21 cellular contexts compared by ENCODE assay signal in the genomic region with DNA sequence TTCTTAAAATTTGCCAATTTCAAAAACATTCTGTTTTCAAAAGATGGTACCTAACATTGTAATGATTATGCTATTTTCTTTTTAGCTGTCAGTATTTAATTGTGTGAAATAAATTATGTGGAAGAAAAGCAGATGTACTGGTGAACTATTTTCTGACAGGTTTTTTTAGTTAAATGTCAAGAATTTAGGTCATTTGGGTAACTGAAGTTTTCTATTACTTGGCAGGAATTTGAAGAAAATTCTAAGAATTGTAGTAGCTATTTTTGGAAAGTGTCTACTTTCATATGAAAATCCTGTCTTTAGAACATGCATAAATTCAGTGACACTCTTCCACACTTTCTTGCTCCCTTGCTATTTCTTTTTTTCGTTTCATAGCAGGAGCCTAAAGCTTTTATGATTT. TPM values are rescaled to one million over a fixed set of nuclear protein-coding genes. Genes with fewer than 3 reads are reported as not detected.
DNase-seq lines count a peak whose midpoint lies in the region; ATAC-seq, FAIRE-seq and TF ChIP-seq lines count a peak whose summit lies in the region.
"Had no signal": no experiment of that assay in that cellular context is flagged by ENCODE, and none has a peak within 500 bp of the region (broad histone marks: within the 10 kb centered on the region; RNA-seq: fewer than 3 reads in every experiment).

No MANE protein-coding gene starts in this region.

- no peak for TF ChIP-seq POLR2A in K562 (conservative IDR thresholded peaks at IDR 0.05)

- H2AFZ ChIP-seq in K562 (ENCODE audit: low read depth, low read length), result peak overlapping the region; percentile 84

- no peaks in the 10 kb centered on the region for H3K27me3 ChIP-seq in K562 (ENCODE audit: control insufficient read depth in 2 of 2, insufficient read depth in 2 of 2, low read length in 2 of 2)
- H3K27me3 ChIP-seq: esophagus squamous epithelium had no signal

- H3K79me2 ChIP-seq in K562 (ENCODE audit: control insufficient read depth, insufficient read depth, low read length), result no peaks in the 10 kb centered on the region

- H3K27me3 Mint-ChIP-seq in activated naive CD4-positive, alpha-beta T cell treated with anti-CD3 and anti-CD28 coated beads, Interleukin-2, amount 10 ng/mL, durations not matched to agents 7 days and 5 days, result no peaks in the 10 kb centered on the region
- no peaks in the 10 kb centered on the region for H3K27me3 Mint-ChIP-seq in stimulated activated naive CD8-positive, alpha-beta T cell treated with anti-CD3 and anti-CD28 coated beads, Interleukin-15, amount 100 ng/mL, for 72 hours

- POLR2A ChIA-PET in K562 (lab: Yijun Ruan, JAX), result interaction anchor here (1.2 to 1.8 kb wide), 3 partner anchors 9 to 24 kb away, joined by 3 to 9 read pairs (median 3); no protein-coding TSS in a partner anchor

- H3K9me3 ChIP-seq in K562 (replicated peaks; ENCODE audit: control insufficient read depth, insufficient read depth, low read depth, low read length), result no peaks in the 10 kb centered on the region
- H3K9me3 ChIP-seq: esophagus squamous epithelium, HAP-1 had no signal

- no peak for TF ChIP-seq CTCF in K562 (IDR thresholded peaks at IDR 0.05 in 2 of 3, conservative IDR thresholded peaks at IDR 0.05 in 1 of 3; ENCODE audit: insufficient read depth in 2 of 3, low read depth in 1 of 3, low read length in 3 of 3)

- ATAC-seq in SK-N-SH treated with all-trans-retinoic acid at 6 μM for 48 hours, result peak; percentile 55
- no peak; the same call in 2 of the 3 replicates for ATAC-seq in K562
- ATAC-seq in stimulated activated naive CD8-positive, alpha-beta T cell treated with anti-CD3 and anti-CD28 coated beads, Interleukin-15, amount 100 ng/mL, for 72 hours, result no peak
- ATAC-seq in GM21360 (IDR thresholded peaks at IDR 0.05; ENCODE audit: unreplicated experiment), result no peak

- H3K4me1 Mint-ChIP-seq in activated naive CD4-positive, alpha-beta T cell treated with anti-CD3 and anti-CD28 coated beads, Interleukin-2, amount 10 ng/mL, durations not matched to agents 7 days and 5 days, result peaks cover 76% of the 10 kb centered on the region
- peaks cover 76% of the 10 kb centered on the region for H3K4me1 Mint-ChIP-seq in stimulated activated naive CD8-positive, alpha-beta T cell treated with anti-CD3 and anti-CD28 coated beads, Interleukin-15, amount 100 ng/mL, for 72 hours

- intact Hi-C loops in K562 (cut with micrococcal nuclease), result no loop called here

- DNase-seq in activated naive CD4-positive, alpha-beta T cell treated with anti-CD3 and anti-CD28 coated beads, Interleukin-2, amount 10 ng/mL, durations not matched to agents 7 days and 5 days, result no peak
- DNase-seq in activated naive CD4-positive, alpha-beta T cell treated with Interleukin-2 at 50 U/mL for 16 hours, result no peak
- no peak for DNase-seq in K562 (ENCODE audit: extremely low read depth in 1 of 4, low spot score in 3 of 4)
- no peak for DNase-seq in stimulated activated naive CD8-positive, alpha-beta T cell treated with anti-CD3 and anti-CD28 coated beads, Interleukin-15, amount 100 ng/mL, for 72 hours
- DNase-seq in middle frontal gyrus (ENCODE audit: extremely low spot score, low spot score), result no peak
- no peak for DNase-seq in urothelium cell line (ENCODE audit: low spot score)
- DNase-seq: activated CD4-positive, alpha-beta T cell treated with anti-CD3 and anti-CD28 coated beads for 1 hour; activated effector memory CD4-positive, alpha-beta T cell treated with anti-CD3 and anti-CD28 coated beads, Interleukin-2, amount 50 U/mL, for 16 hours; Calu3; dermis blood vessel endothelial cell; esophagus squamous epithelium; Kasumi-1; NCI-H1417; NK-92 treated with Interleukin-12 subunit alpha and Interleukin-12 subunit beta, amount 100 ng/mL, for 24 hours; T1000 had no signal

- peak overlapping the region; percentile 57 for H3K4me3 Mint-ChIP-seq in activated naive CD4-positive, alpha-beta T cell treated with anti-CD3 and anti-CD28 coated beads, Interleukin-2, amount 10 ng/mL, durations not matched to agents 7 days and 5 days
- peak overlapping the region; percentile 63 to 79 for H3K4me3 Mint-ChIP-seq in stimulated activated naive CD8-positive, alpha-beta T cell treated with anti-CD3 and anti-CD28 coated beads, Interleukin-15, amount 100 ng/mL, for 72 hours
- H3K4me3 Mint-ChIP-seq: neural crest cell had no signal

- no peak for TF ChIP-seq RAD21 in K562 (CRISPR knock-in tag; conservative IDR thresholded peaks at IDR 0.05 in 1 of 2, IDR thresholded peaks at IDR 0.05 in 1 of 2)

- in situ Hi-C loops in K562 (cut with MboI), result no loop called here

- H3K9ac ChIP-seq in K562 (ENCODE audit: insufficient read depth in 1 of 2, low read depth in 2 of 2, low read length in 2 of 2), result peak overlapping the region in 1 of 2 experiments; percentile 23; a peak in 1 of 4 replicates

- CTCF ChIA-PET in activated naive CD4-positive, alpha-beta T cell treated with anti-CD3 and anti-CD28 coated beads, Interleukin-2, amount 10 ng/mL, durations not matched to agents 7 days and 5 days (lab: Charles Lee), result interaction anchor here (0.7 to 3.5 kb wide), 6 partner anchors 11 to 75 kb away, joined by 3 to 24 read pairs (median 3); no protein-coding TSS in a partner anchor
- CTCF ChIA-PET in K562 (lab: Yijun Ruan, JAX; ENCODE audit: low intra/inter-chr PET ratio), result no interaction called here

- WGBS in K562 (ENCODE audit: insufficient coverage, low coverage, missing lambda C conversion rate), result 0% methylated on average over 1 of the region's 1 CpG

- no peak overlapping the region for H3K4me3 ChIP-seq in K562
- H3K4me3 ChIP-seq: esophagus squamous epithelium, HAP-1 had no signal

- no peak overlapping the region for H3K4me2 ChIP-seq in K562 (ENCODE audit: insufficient read depth, low read length)

- peak overlapping the region; percentile 91 for H3K27ac Mint-ChIP-seq in activated naive CD4-positive, alpha-beta T cell treated with anti-CD3 and anti-CD28 coated beads, Interleukin-2, amount 10 ng/mL, durations not matched to agents 7 days and 5 days
- peak overlapping the region; percentile 78 to 92 for H3K27ac Mint-ChIP-seq in stimulated activated naive CD8-positive, alpha-beta T cell treated with anti-CD3 and anti-CD28 coated beads, Interleukin-15, amount 100 ng/mL, for 72 hours

- H3K9me3 Mint-ChIP-seq in activated naive CD4-positive, alpha-beta T cell treated with anti-CD3 and anti-CD28 coated beads, Interleukin-2, amount 10 ng/mL, durations not matched to agents 7 days and 5 days, result peaks cover 2% of the 10 kb centered on the region
- no peaks in the 10 kb centered on the region for H3K9me3 Mint-ChIP-seq in stimulated activated naive CD8-positive, alpha-beta T cell treated with anti-CD3 and anti-CD28 coated beads, Interleukin-15, amount 100 ng/mL, for 72 hours
- H3K9me3 Mint-ChIP-seq: neural crest cell had no signal

- no TSS peak for BruUV-seq in K562 (replicated peaks; lab: Mats Ljungman, UMichigan)

- H3K36me3 ChIP-seq in K562 (ENCODE audit: control insufficient read depth, insufficient read depth, low read length), result no peaks in the 10 kb centered on the region
- H3K36me3 ChIP-seq: esophagus squamous epithelium, HAP-1 had no signal

- H3K36me3 Mint-ChIP-seq in activated naive CD4-positive, alpha-beta T cell treated with anti-CD3 and anti-CD28 coated beads, Interleukin-2, amount 10 ng/mL, durations not matched to agents 7 days and 5 days, result peaks cover 9% of the 10 kb centered on the region

- no peaks in the 10 kb centered on the region for H3K9me1 ChIP-seq in K562 (ENCODE audit: control insufficient read depth, insufficient read depth, low read length)

- H3K27ac ChIP-seq in K562 (ENCODE audit: extremely low read depth, low read depth, low read length), result peak overlapping the region; percentile 41; the same call in 2 of the 3 replicates
- H3K27ac ChIP-seq: esophagus squamous epithelium had no signal

- FAIRE-seq in K562 (lab: Jason Lieb, UNC), result no peak
- no peak for FAIRE-seq in urothelium cell line (lab: Jason Lieb, UNC)
- FAIRE-seq: G401.6, islet of Langerhans had no signal

- peaks cover 3 to 16% of the 10 kb centered on the region in 2 experiments; a peak in 4 of 5 replicates for H3K4me1 ChIP-seq in K562 (replicated peaks in 1 of 2; ENCODE audit: control insufficient read depth in 2 of 2, insufficient read depth in 2 of 2, low read length in 2 of 2)
- H3K4me1 ChIP-seq: esophagus squamous epithelium, HAP-1 had no signal

- H4K20me1 ChIP-seq in K562 (replicated peaks; ENCODE audit: control insufficient read depth, insufficient read depth, low read length), result no peaks in the 10 kb centered on the region

- TF ChIP-seq EP300 in K562 (IDR thresholded peaks at IDR 0.05; ENCODE audit: low read length), result no peak

TF ChIP-seq in SK-N-SH treated with all-trans-retinoic acid at 6 μM for 48 hours, 23 proteins besides CTCF, POLR2A, EP300 and RAD21:
- TF ChIP-seq TOX (CRISPR knock-in tag; IDR thresholded peaks at IDR 0.05; ENCODE audit: borderline replicate concordance) (peak; percentile 58; the same call in 1 of the 2 replicates), BACH2 (CRISPR knock-in tag; IDR thresholded peaks at IDR 0.05; ENCODE audit: borderline replicate concordance) (no peak)

TF ChIP-seq in K562, 482 proteins besides CTCF, POLR2A, EP300 and RAD21 (continues in another document):
- TF ChIP-seq SMAD2 (IDR thresholded peaks at IDR 0.05; ENCODE audit: low read depth, low read length), result no peak
- TF ChIP-seq SPI1 (IDR thresholded peaks at IDR 0.05; ENCODE audit: borderline replicate concordance, low read depth, low read length), result no peak
- TF ChIP-seq MEF2A (IDR thresholded peaks at IDR 0.05; ENCODE audit: control insufficient read depth, low read depth, low read length), result peak; percentile 66; the same call in 1 of the 2 replicates

RNA-seq across cellular contexts. Expression of gene PTPRC, which starts 28.5 kb away (rescaled TPM):
- 30.9 and 123 TPM in 2 replicates for total RNA-seq in K562 (2011; cell fraction: chromatin; rRNA removed; ENCODE audit: low replicate concordance)
- total RNA-seq in K562 (2011; cell fraction: nucleolus; rRNA removed), result 20.2 and 42.1 TPM in 2 replicates
- total RNA-seq in K562 (2011; cell fraction: nucleoplasm; rRNA removed), result 71.2 and 74.3 TPM in 2 replicates
- total RNA-seq in K562 (2014; rRNA removed), result 44.4 and 55.8 TPM in 2 replicates
- total RNA-seq in K562 (2014; rRNA removed; fragmentation: Illumina TruSeq; extraction: Trizol), result 107 and 112 TPM in 2 replicates
- total RNA-seq in K562 (2015; rRNA removed; fragmentation: Illumina TruSeq; extraction: Trizol), result 95.3 and 105 TPM in 2 replicates
- 62.9 and 67.6 TPM in 2 replicates for total RNA-seq in K562 (2021)
- 7.1 and 21.8 TPM in 2 replicates for polyA plus RNA-seq in K562 (2011; rRNA removed)
- polyA plus RNA-seq in K562 (2011; cell fraction: cytosol; rRNA removed), result 3.1 and 12.6 TPM in 2 replicates
- polyA plus RNA-seq in K562 (2011; cell fraction: nucleus; rRNA removed), result 4.3 and 14.6 TPM in 2 replicates
- polyA plus RNA-seq in K562 (2012), result 41.4 and 61.2 TPM in 2 replicates
- polyA plus RNA-seq in K562 (2014; fragmentation: Illumina TruSeq; extraction: Trizol), result 73.5 and 86.1 TPM in 2 replicates
- polyA plus RNA-seq in K562 (2014; fragmentation: Nextera tagmentation; extraction: Ambion mirVana), result 10 to 100 TPM; 38.8 to 65.1 TPM
- 49.1 and 51.1 TPM in 2 replicates for polyA plus RNA-seq in K562 (2014; rRNA removed)
- 12.3 and 47.6 TPM in 2 replicates for polyA minus RNA-seq in K562 (2011; rRNA and poly(A)+ RNA removed)
- 5.2 and 12.3 TPM in 2 replicates for polyA minus RNA-seq in K562 (2011; cell fraction: cytosol; rRNA and poly(A)+ RNA removed)
- 7.1 and 45.3 TPM in 2 replicates for polyA minus RNA-seq in K562 (2011; cell fraction: nucleus; rRNA and poly(A)+ RNA removed)
- total RNA-seq: Calu3, dermis blood vessel endothelial cell, neural crest cell had no signal
